ENCODE assay signal across 18 cellular contexts in genomic region chr11:123504401-123504800, GRCh38.
DNase-seq lines count a peak whose midpoint lies in the region; ATAC-seq, FAIRE-seq and TF ChIP-seq lines count a peak whose summit lies in the region.
"Had no signal": no experiment of that assay in that cellular context is flagged by ENCODE, and none has a peak within 500 bp of the region (broad histone marks: within the 10 kb centered on the region; RNA-seq: fewer than 3 reads in every experiment).

No MANE protein-coding gene starts in this region.

- H3K27me3 ChIP-seq in ascending aorta: no peaks in the 10 kb centered on the region
- H3K27me3 ChIP-seq: left lung, SJSA1, tibial nerve had no signal

- no peak overlapping the region for H3K27ac ChIP-seq in ascending aorta
- H3K27ac ChIP-seq: coronary artery, foreskin keratinocyte, left lung, SJSA1 had no signal

- H3K4me3 ChIP-seq in ascending aorta: no peak overlapping the region
- H3K4me3 ChIP-seq: coronary artery, left lung, SJSA1, tibial nerve had no signal

- DNase-seq in G401 (ENCODE audit: low spot score) (peak; percentile 75), GM19239 (ENCODE audit: insufficient read length, low spot score) (no peak), RPMI8226 (peak; percentile 58), cerebellum (ENCODE audit: low spot score) (peak; percentile 70), omental fat pad (ENCODE audit: low spot score) (no peak), ascending aorta (ENCODE audit: low spot score in 2 of 2) (no peak)
- DNase-seq: activated CD8-positive, alpha-beta memory T cell treated with anti-CD3 and anti-CD28 coated beads for 24 hours; DMS153; foreskin keratinocyte; left lung; NCI-H1694 treated with DMSO at 0.1 percent for 48 hours; NCI-H446 had no signal

- TF ChIP-seq CTCF in omental fat pad (IDR thresholded peaks at IDR 0.05) (no peak), ascending aorta (IDR thresholded peaks at IDR 0.05) (no peak)

- intact Hi-C loops in ascending aorta (cut with DNase I): no loop called here

- no peaks in the 10 kb centered on the region for H3K9me3 ChIP-seq in ascending aorta
- H3K9me3 ChIP-seq: left lung, SJSA1, tibial nerve had no signal

- H3K4me1 ChIP-seq in ascending aorta: no peaks in the 10 kb centered on the region
- H3K4me1 ChIP-seq: foreskin keratinocyte, left lung, SJSA1, tibial nerve had no signal

- ATAC-seq in omental fat pad (ENCODE audit: low FRiP score) (no peak), HG03378 (IDR thresholded peaks at IDR 0.05; ENCODE audit: unreplicated experiment) (no peak)
- ATAC-seq: foreskin keratinocyte; left lung; stimulated activated effector memory CD8-positive, alpha-beta T cell treated with anti-CD3 and anti-CD28 coated beads, Interleukin-12 subunit alpha, Interleukin-12 subunit beta, amount 100 ng/mL, for 72 hours had no signal

- in situ Hi-C loops in G401 (cut with HindIII; ENCODE audit: low sequenced_read_pairs): no loop called here

- no peaks in the 10 kb centered on the region for H3K36me3 ChIP-seq in ascending aorta
- H3K36me3 ChIP-seq: left lung, SJSA1, tibial nerve had no signal

- FAIRE-seq in GM19239 (lab: Jason Lieb, UNC): peak; percentile 49
- FAIRE-seq: astrocyte had no signal

Comparison
In these comparisons a context has a peak if more than half of its experiments do, and no peak if none do; other contexts are left out.
1. DNase-seq: peak in G401 (single experiment), RPMI8226 (single experiment) and cerebellum (single experiment); none in GM19239 (single experiment), omental fat pad (single experiment) and ascending aorta (0 of 2).